Comparison of ENCODE assay signal across 26 cellular contexts in genomic region chr2:12083713-12084420, GRCh38.
DNase-seq lines count a peak whose midpoint lies in the region; ATAC-seq and TF ChIP-seq lines count a peak whose summit lies in the region.
"Had no signal": no experiment of that assay in that cellular context is flagged by ENCODE, and none has a peak within 500 bp of the region (broad histone marks: within the 10 kb centered on the region; RNA-seq: fewer than 3 reads in every experiment).

No MANE protein-coding gene starts in this region.

- TF ChIP-seq CTCF in WTC11 (IDR thresholded peaks at IDR 0.05) (no peak), fibroblast of the aortic adventitia (IDR thresholded peaks at IDR 0.05; ENCODE audit: insufficient read depth, low read length) (no peak), osteocyte (IDR thresholded peaks at IDR 0.05) (no peak), colonic mucosa (IDR thresholded peaks at IDR 0.05) (no peak)

- CTCF ChIA-PET in WTC11 (lab: Charles Lee), result interaction anchor here (1.2 to 1.6 kb wide), 2 partner anchors 13 to 254 kb away, joined by 3 to 9 read pairs; no protein-coding TSS in a partner anchor

- no peak overlapping the region for H3K9ac ChIP-seq in colonic mucosa (ENCODE audit: low read depth in 2 of 2, low read length in 2 of 2)
- H3K9ac ChIP-seq: BLaER1 had no signal

- intact Hi-C loops in colonic mucosa (cut with DNase I), result no loop called here

- 0 out of 2 replicates have a peak, but pooled peaks cover 5% of the 10 kb centered on the region for H3K36me3 Mint-ChIP-seq in WTC11
- no peaks in the 10 kb centered on the region for H3K36me3 Mint-ChIP-seq in osteocyte (ENCODE audit: unreplicated experiment)
- H3K36me3 Mint-ChIP-seq: activated CD4-positive, alpha-beta memory T cell treated with anti-CD3 and anti-CD28 coated beads for 36 hours had no signal

- H3K4me3 Mint-ChIP-seq in WTC11 (0 out of 2 replicates have a peak overlapping the region, but pooled peaks have one; percentile 2), osteocyte (ENCODE audit: unreplicated experiment) (no peak overlapping the region)
- H3K4me3 Mint-ChIP-seq: activated CD4-positive, alpha-beta memory T cell treated with anti-CD3 and anti-CD28 coated beads for 36 hours; activated naive CD4-positive, alpha-beta T cell treated with anti-CD3 and anti-CD28 coated beads for 36 hours; activated T-helper 1 cell treated with anti-CD3 and anti-CD28 coated beads, Interleukin-12 subunit alpha, Interleukin-12 subunit beta, Interleukin-2, Interleukin-4 antibody, amounts not matched to agents 30 ng/mL and 10 ng/mL and 1 ng/mL, durations not matched to agents 14 hours and 24 hours and 36 hours had no signal

- H3K27me3 Mint-ChIP-seq in WTC11 (ENCODE audit: low read depth) (no peaks in the 10 kb centered on the region), osteocyte (ENCODE audit: unreplicated experiment) (no peaks in the 10 kb centered on the region)
- H3K27me3 Mint-ChIP-seq: activated CD4-positive, alpha-beta memory T cell treated with anti-CD3 and anti-CD28 coated beads for 36 hours had no signal

- H3K4me1 ChIP-seq in colonic mucosa, result no peaks in the 10 kb centered on the region
- H3K4me1 ChIP-seq: adrenal gland, BLaER1, left lung, tibial artery had no signal

- H3K9me3 Mint-ChIP-seq in WTC11 (peaks cover 10% of the 10 kb centered on the region; the same call in 1 of the 2 replicates), osteocyte (ENCODE audit: unreplicated experiment) (peaks cover 5% of the 10 kb centered on the region)
- H3K9me3 Mint-ChIP-seq: activated CD4-positive, alpha-beta memory T cell treated with anti-CD3 and anti-CD28 coated beads for 36 hours; activated naive CD4-positive, alpha-beta T cell treated with anti-CD3 and anti-CD28 coated beads for 36 hours; activated T-helper 1 cell treated with anti-CD3 and anti-CD28 coated beads, Interleukin-12 subunit alpha, Interleukin-12 subunit beta, Interleukin-2, Interleukin-4 antibody, amounts not matched to agents 30 ng/mL and 10 ng/mL and 1 ng/mL, durations not matched to agents 14 hours and 24 hours and 36 hours had no signal

- POLR2A ChIA-PET in WTC11 (lab: Charles Lee), result interaction anchor here (1.1 kb wide), 1 partner anchor 12 kb away, joined by 4 read pairs; no protein-coding TSS in a partner anchor

- peak; percentile 37 for ATAC-seq in WTC11
- ATAC-seq: left lung had no signal

- no peak overlapping the region for H3K27ac ChIP-seq in colonic mucosa
- H3K27ac ChIP-seq: adrenal gland, BLaER1, brain microvascular endothelial cell, left lung, tibial artery had no signal

- H3K27ac Mint-ChIP-seq in WTC11, result peak overlapping the region; percentile 90
- no peak overlapping the region for H3K27ac Mint-ChIP-seq in osteocyte (ENCODE audit: unreplicated experiment)
- H3K27ac Mint-ChIP-seq: activated CD4-positive, alpha-beta memory T cell treated with anti-CD3 and anti-CD28 coated beads for 36 hours; activated naive CD4-positive, alpha-beta T cell treated with anti-CD3 and anti-CD28 coated beads for 36 hours; activated T-helper 1 cell treated with anti-CD3 and anti-CD28 coated beads, Interleukin-12 subunit alpha, Interleukin-12 subunit beta, Interleukin-2, Interleukin-4 antibody, amounts not matched to agents 30 ng/mL and 10 ng/mL and 1 ng/mL, durations not matched to agents 14 hours and 24 hours and 36 hours had no signal

- no peaks in the 10 kb centered on the region for H3K27me3 ChIP-seq in colonic mucosa
- H3K27me3 ChIP-seq: adrenal gland, BLaER1, brain microvascular endothelial cell, left lung, tibial artery had no signal

- H3K9me3 ChIP-seq in colonic mucosa, result no peaks in the 10 kb centered on the region
- H3K9me3 ChIP-seq: adrenal gland, left lung, tibial artery had no signal

- no peaks in the 10 kb centered on the region for H3K36me3 ChIP-seq in colonic mucosa
- H3K36me3 ChIP-seq: adrenal gland, BLaER1, brain microvascular endothelial cell, left lung, tibial artery had no signal

- DNase-seq in MV-4-11 (lab: John Stamatoyannopoulos, UW) (peak; percentile 32), WTC11 (ENCODE audit: low spot score) (no peak), fibroblast of the aortic adventitia (ENCODE audit: low read depth) (peak; percentile 6), osteocyte (ENCODE audit: extremely low spot score, unreplicated experiment) (peak; percentile 11), cerebellar nuclear complex (lab: John Stamatoyannopoulos, UW) (no peak), colonic mucosa (no peak), SW 1271 (lab: John Stamatoyannopoulos, UW) (no peak)
- DNase-seq: activated CD4-positive, alpha-beta memory T cell treated with anti-CD3 and anti-CD28 coated beads for 36 hours; activated CD4-positive, alpha-beta T cell treated with anti-CD3 and anti-CD28 coated beads for 1 hour; activated CD8-positive, alpha-beta memory T cell treated with anti-CD3 and anti-CD28 coated beads, Interleukin-2, amount 50 U/mL, for 4 hours; activated naive CD4-positive, alpha-beta T cell treated with anti-CD3 and anti-CD28 coated beads for 36 hours; adrenal gland; brain microvascular endothelial cell; islet precursor cell; left lung; mesenchymal stem cell; NCI-H2107; NCI-H446; NCI-H774; occipital lobe; RPMI8226; stimulated activated CD4-positive, alpha-beta T cell treated with anti-CD3 and anti-CD28 coated beads, Interleukin-4, amount 100 ng/mL, for 24 hours; T-helper 2 cell; tibial artery had no signal

- peaks cover 59% of the 10 kb centered on the region for H3K4me1 Mint-ChIP-seq in WTC11
- peaks cover 18% of the 10 kb centered on the region for H3K4me1 Mint-ChIP-seq in osteocyte (ENCODE audit: unreplicated experiment)

- H3K4me3 ChIP-seq in fibroblast of the aortic adventitia (ENCODE audit: low read depth, low read length) (no peak overlapping the region), colonic mucosa (no peak overlapping the region)
- H3K4me3 ChIP-seq: adrenal gland, BLaER1, left lung, tibial artery had no signal

TF ChIP-seq in WTC11, 78 proteins besides CTCF, POLR2A, EP300 and RAD21 (continues in another document):
- TF ChIP-seq ZMAT4 (CRISPR knock-in tag; IDR thresholded peaks at IDR 0.05), result no peak
- no peak for TF ChIP-seq NFE2L1 (CRISPR knock-in tag; IDR thresholded peaks at IDR 0.05)
- no peak for TF ChIP-seq RELA (CRISPR knock-in tag; IDR thresholded peaks at IDR 0.05; ENCODE audit: borderline replicate concordance)
- no peak for TF ChIP-seq MYBL2 (CRISPR knock-in tag; IDR thresholded peaks at IDR 0.05)
- no peak for TF ChIP-seq USF2 (CRISPR knock-in tag; IDR thresholded peaks at IDR 0.05)
- TF ChIP-seq KAT7 (CRISPR knock-in tag; IDR thresholded peaks at IDR 0.05; ENCODE audit: borderline replicate concordance), result no peak
- peak; percentile 91 for TF ChIP-seq PRRX2 (CRISPR knock-in tag; IDR thresholded peaks at IDR 0.05)
- peak; percentile 95 for TF ChIP-seq ZNF532 (CRISPR knock-in tag; IDR thresholded peaks at IDR 0.05; ENCODE audit: borderline replicate concordance)
- TF ChIP-seq, protein P1, sequence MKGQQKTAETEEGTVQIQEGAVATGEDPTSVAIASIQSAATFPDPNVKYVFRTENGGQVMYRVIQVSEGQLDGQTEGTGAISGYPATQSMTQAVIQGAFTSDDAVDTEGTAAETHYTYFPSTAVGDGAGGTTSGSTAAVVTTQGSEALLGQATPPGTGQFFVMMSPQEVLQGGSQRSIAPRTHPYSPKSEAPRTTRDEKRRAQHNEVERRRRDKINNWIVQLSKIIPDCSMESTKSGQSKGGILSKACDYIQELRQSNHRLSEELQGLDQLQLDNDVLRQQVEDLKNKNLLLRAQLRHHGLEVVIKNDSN (CRISPR knock-in tag; IDR thresholded peaks at IDR 0.05), result no peak

Comparison
In these comparisons a context has a peak if more than half of its experiments do, and no peak if none do; other contexts are left out.
1. DNase-seq: peak in MV-4-11 (single experiment), fibroblast of the aortic adventitia (single experiment) and osteocyte (single experiment); none in WTC11 (single experiment), cerebellar nuclear complex (0 of 2), colonic mucosa (single experiment) and SW 1271 (0 of 2).